11 cellular contexts compared by ENCODE assay signal in the genomic region with DNA sequence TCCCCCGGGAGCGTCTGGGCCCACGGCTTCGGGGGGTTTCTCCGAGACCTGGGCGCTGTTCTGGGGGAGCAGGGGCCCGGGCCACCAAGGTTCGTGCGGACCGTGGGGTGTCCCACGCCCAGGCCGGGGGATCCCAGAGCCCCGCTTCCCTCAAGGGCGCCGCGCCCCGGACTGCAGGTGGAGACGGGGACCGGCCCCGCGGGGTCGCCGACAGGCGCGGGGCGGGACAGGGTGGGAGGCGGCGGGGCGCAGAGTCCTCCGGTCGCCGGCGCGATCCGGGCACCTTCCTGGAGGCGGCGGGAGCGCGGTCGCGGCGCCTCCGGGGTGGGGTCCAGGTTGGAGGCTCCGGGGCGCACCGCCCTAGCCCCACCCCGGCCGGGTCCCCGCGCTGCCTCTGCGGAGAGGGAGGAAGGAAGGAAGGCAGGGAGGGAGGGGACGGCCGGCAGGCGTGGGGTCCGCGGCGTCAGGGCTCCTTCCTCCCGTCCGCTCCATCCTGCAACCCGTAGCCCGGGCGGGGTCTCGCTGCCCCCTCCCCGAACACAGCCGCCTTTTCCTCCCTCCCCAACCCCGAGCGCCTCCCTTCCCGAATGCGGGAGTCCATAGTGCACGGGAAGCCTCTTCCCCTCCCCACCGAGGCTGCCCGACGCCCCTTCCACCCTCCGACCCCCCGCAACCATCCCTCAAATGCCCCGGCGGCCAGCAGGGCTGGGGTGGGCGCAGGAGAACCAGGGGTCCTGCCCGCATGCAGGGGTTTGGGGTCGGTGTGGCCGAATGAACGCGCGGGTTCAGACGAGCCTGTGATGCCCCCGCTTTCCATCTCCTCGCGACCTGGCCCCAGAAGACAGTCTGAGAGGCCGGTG. TPM values are rescaled to one million over a fixed set of nuclear protein-coding genes. Genes with fewer than 3 reads are reported as not detected.
DNase-seq lines count a peak whose midpoint lies in the region; ATAC-seq and TF ChIP-seq lines count a peak whose summit lies in the region.
"Had no signal": no experiment of that assay in that cellular context is flagged by ENCODE, and none has a peak within 500 bp of the region (broad histone marks: within the 10 kb centered on the region; RNA-seq: fewer than 3 reads in every experiment).

No MANE protein-coding gene starts in this region.

- H3K36me3 Mint-ChIP-seq in nephron progenitor cell (ENCODE audit: low read depth) = no peaks in the 10 kb centered on the region

- H3K9me2 ChIP-seq in GM23248 (ENCODE audit: insufficient read depth) = no peaks in the 10 kb centered on the region
- no peaks in the 10 kb centered on the region for H3K9me2 ChIP-seq in OCI-LY7 (ENCODE audit: insufficient read depth, low read length)

- intact Hi-C loops in OCI-LY7 (cut with micrococcal nuclease; ENCODE audit: unreplicated experiment) = no loop called here

- H3K27me3 Mint-ChIP-seq in nephron progenitor cell (ENCODE audit: low read depth, poor library complexity) = peaks cover 83% of the 10 kb centered on the region

- no peaks in the 10 kb centered on the region for H3K4me1 ChIP-seq in HUES64 (ENCODE audit: insufficient read depth, low read length)
- H3K4me1 ChIP-seq in ectodermal cell (ENCODE audit: control insufficient read depth, insufficient read depth, low read length) = peaks cover 6% of the 10 kb centered on the region
- no peaks in the 10 kb centered on the region for H3K4me1 ChIP-seq in GM23248 (ENCODE audit: insufficient read depth)
- no peaks in the 10 kb centered on the region for H3K4me1 ChIP-seq in BE2C
- peaks cover 10% of the 10 kb centered on the region for H3K4me1 ChIP-seq in OCI-LY7 (ENCODE audit: insufficient read depth, low read length, poor library complexity, severe bottlenecking)

- H3K9ac ChIP-seq in HUES64 (ENCODE audit: low read depth, low read length) (no peak overlapping the region), GM23248 (no peak overlapping the region)

- H3K79me2 ChIP-seq in GM23248 (ENCODE audit: insufficient read depth) (peaks cover 3% of the 10 kb centered on the region), OCI-LY7 (ENCODE audit: insufficient read depth, low read depth, low read length) (peaks cover 2% of the 10 kb centered on the region; the same call in 1 of the 2 replicates)

- in situ Hi-C loops in GM23248 (cut with MboI) = no loop called here

- H3F3A ChIP-seq in GM23248 (ENCODE audit: insufficient read depth) = peaks cover 1% of the 10 kb centered on the region

- no peak overlapping the region for H3K27ac ChIP-seq in HUES64 (ENCODE audit: low read depth, low read length)
- no peak overlapping the region for H3K27ac ChIP-seq in ectodermal cell (ENCODE audit: insufficient read depth, low read depth, low read length, poor library complexity, severe bottlenecking)
- H3K27ac ChIP-seq in GM23248 = no peak overlapping the region
- H3K27ac ChIP-seq in OCI-LY7 (ENCODE audit: low read depth, low read length, poor library complexity, severe bottlenecking) = no peak overlapping the region

- TF ChIP-seq CTCF in AG09309 (IDR thresholded peaks at IDR 0.05; ENCODE audit: control insufficient read depth, insufficient read depth, low read depth, low read length, missing control alignments) = no peak
- TF ChIP-seq CTCF in nephron progenitor cell (IDR thresholded peaks at IDR 0.05) = no peak
- no peak for TF ChIP-seq CTCF in BE2C (IDR thresholded peaks at IDR 0.05; ENCODE audit: low read depth, low read length)
- TF ChIP-seq CTCF in OCI-LY7 (conservative IDR thresholded peaks at IDR 0.05; ENCODE audit: low read length) = no peak

- H3K27me3 ChIP-seq in HUES64 (ENCODE audit: insufficient read depth, low read length) (peaks cover 88% of the 10 kb centered on the region), ectodermal cell (ENCODE audit: control insufficient read depth, insufficient read depth, low read length, poor library complexity, severe bottlenecking) (peaks cover 88% of the 10 kb centered on the region), GM23248 (replicated peaks; ENCODE audit: insufficient read depth) (peaks cover 31% of the 10 kb centered on the region), BE2C (peaks cover 59% of the 10 kb centered on the region)

- CTCF ChIA-PET in OCI-LY7 (lab: Charles Lee; ENCODE audit: unreplicated experiment) = no interaction called here

- peaks cover 6% of the 10 kb centered on the region for H3K4me1 Mint-ChIP-seq in nephron progenitor cell

- DNase-seq in AG09309 (ENCODE audit: low read depth) (no peak), nephron progenitor cell (peak; percentile 26), GM23248 (no peak), BE2C (no peak), OCI-LY7 (ENCODE audit: low spot score) (no peak)
- DNase-seq: DND-41, GOT3 had no signal

- no peak for ATAC-seq in GM18519 (IDR thresholded peaks at IDR 0.05; ENCODE audit: low FRiP score, unreplicated experiment)
- ATAC-seq: mucosa of descending colon had no signal

- WGBS in HUES64 = 2% methylated on average over 89 of the region's 89 CpGs
- WGBS in ectodermal cell, 2 experiments = 3% methylated on average over 89 of the region's 89 CpGs
- 7 to 14% methylated on average over 15 to 63 of the region's 89 CpGs for WGBS in GM23248 (ENCODE audit: low coverage in 1 of 2, low lambda C conversion rate in 2 of 2, missing lambda C conversion rate in 2 of 2), 2 experiments

- no peak overlapping the region for H3K27ac Mint-ChIP-seq in nephron progenitor cell

- peak overlapping the region; percentile 63 for H3K4me3 Mint-ChIP-seq in nephron progenitor cell

- BruUV-seq in OCI-LY7 (replicated peaks; lab: Mats Ljungman, UMichigan) = no TSS peak

- no peaks in the 10 kb centered on the region for H3K9me3 ChIP-seq in HUES64 (ENCODE audit: insufficient read depth, low read depth, low read length)
- H3K9me3 ChIP-seq in ectodermal cell (ENCODE audit: control insufficient read depth, low read length) = no peaks in the 10 kb centered on the region
- no peaks in the 10 kb centered on the region for H3K9me3 ChIP-seq in GM23248 (ENCODE audit: low read depth)
- H3K9me3 ChIP-seq in BE2C = no peaks in the 10 kb centered on the region
- H3K9me3 ChIP-seq in OCI-LY7 (ENCODE audit: low read length) = no peaks in the 10 kb centered on the region
- H3K9me3 ChIP-seq: mucosa of descending colon had no signal

- peak overlapping the region; percentile 8; the same call in 1 of the 2 replicates for H3K4me3 ChIP-seq in AG09309 (ENCODE audit: control insufficient read depth, low read depth, low read length)
- peak overlapping the region; percentile 49 for H3K4me3 ChIP-seq in HUES64 (ENCODE audit: low read length)
- H3K4me3 ChIP-seq in ectodermal cell (ENCODE audit: insufficient read depth, low read depth, low read length) = peak overlapping the region; percentile 18
- no peak overlapping the region for H3K4me3 ChIP-seq in GM23248
- no peak overlapping the region for H3K4me3 ChIP-seq in BE2C (ENCODE audit: low read depth, low read length)
- no peak overlapping the region for H3K4me3 ChIP-seq in OCI-LY7 (ENCODE audit: low read depth, low read length, poor library complexity, severe bottlenecking)
- H3K4me3 ChIP-seq: mucosa of descending colon had no signal

- H4K20me1 ChIP-seq in GM23248 (ENCODE audit: insufficient read depth) (no peaks in the 10 kb centered on the region), OCI-LY7 (ENCODE audit: insufficient read depth, low read length) (no peaks in the 10 kb centered on the region)

- H3K36me3 ChIP-seq in HUES64 (ENCODE audit: insufficient read depth, low read length) (no peaks in the 10 kb centered on the region), ectodermal cell (ENCODE audit: control insufficient read depth, insufficient read depth, low read length) (no peaks in the 10 kb centered on the region), GM23248 (ENCODE audit: low read depth) (no peaks in the 10 kb centered on the region), BE2C (no peaks in the 10 kb centered on the region), OCI-LY7 (ENCODE audit: insufficient read depth, low read length) (no peaks in the 10 kb centered on the region)

- H2AFZ ChIP-seq in GM23248 (no peak overlapping the region), OCI-LY7 (ENCODE audit: low read length) (no peak overlapping the region)

- no peaks in the 10 kb centered on the region for H3K9me3 Mint-ChIP-seq in nephron progenitor cell

- H3K4me2 ChIP-seq in GM23248 (ENCODE audit: unreplicated experiment) = no peak overlapping the region
- H3K4me2 ChIP-seq in OCI-LY7 (ENCODE audit: low read length) = no peak overlapping the region

- POLR2A ChIA-PET in OCI-LY7 (lab: Charles Lee) = no interaction called here

RNA-seq across cellular contexts. Expression of a gene that starts 4.3 kb away (rescaled TPM):
- 17.0 TPM for polyA plus RNA-seq in HUES64 (2013, experiment 1 of 2)
- polyA plus RNA-seq in HUES64 (2013, experiment 2 of 2) = 20.5 TPM
- 36.2 TPM for polyA plus RNA-seq in ectodermal cell (2013, experiment 1 of 4)
- polyA plus RNA-seq in ectodermal cell (2013, experiment 2 of 4) = 37.0 TPM
- polyA plus RNA-seq in ectodermal cell (2013, experiment 3 of 4) = 27.4 TPM
- 28.7 TPM for polyA plus RNA-seq in ectodermal cell (2013, experiment 4 of 4)
- 7.7 and 8.9 TPM in 2 replicates for total RNA-seq in GM23248 (2014; rRNA removed; shearing (Covaris generic))
- polyA plus RNA-seq in GM23248 (2016; fragmentation: Nextera tagmentation; extraction: Ambion mirVana) = 5.0 and 6.3 TPM in 2 replicates
- 31.0 TPM for polyA plus RNA-seq in BE2C (2012; ENCODE audit: insufficient read depth, insufficient read length, low read depth)
- total RNA-seq in OCI-LY7 (2014; rRNA removed; shearing (Covaris generic)) = 27.8 and 30.4 TPM in 2 replicates
- 31.6 and 33.6 TPM in 2 replicates for total RNA-seq in OCI-LY7 (2022)

RNA-seq across cellular contexts. Expression of a gene that starts 21.7 kb away (rescaled TPM):
- 23.3 TPM for polyA plus RNA-seq in HUES64 (2013, experiment 1 of 2)
- 22.9 TPM for polyA plus RNA-seq in HUES64 (2013, experiment 2 of 2)
- polyA plus RNA-seq in ectodermal cell (2013, experiment 1 of 4) = 38.7 TPM
- polyA plus RNA-seq in ectodermal cell (2013, experiment 2 of 4) = 46.9 TPM
- 34.8 TPM for polyA plus RNA-seq in ectodermal cell (2013, experiment 3 of 4)
- polyA plus RNA-seq in ectodermal cell (2013, experiment 4 of 4) = 38.7 TPM
- 23.1 and 24.4 TPM in 2 replicates for total RNA-seq in GM23248 (2014; rRNA removed; shearing (Covaris generic))
- 4.4 and 4.5 TPM in 2 replicates for polyA plus RNA-seq in GM23248 (2016; fragmentation: Nextera tagmentation; extraction: Ambion mirVana)
- polyA plus RNA-seq in BE2C (2012; ENCODE audit: insufficient read depth, insufficient read length, low read depth) = 61.6 TPM
- 37.3 and 38.1 TPM in 2 replicates for total RNA-seq in OCI-LY7 (2014; rRNA removed; shearing (Covaris generic))
- 46.6 and 47.3 TPM in 2 replicates for total RNA-seq in OCI-LY7 (2022)

Comparison
In these comparisons a context has a peak if more than half of its experiments do, and no peak if none do; other contexts are left out.
1. H3K4me3 ChIP-seq: peak in AG09309 (single experiment), HUES64 (single experiment) and ectodermal cell (single experiment); none in GM23248 (single experiment), BE2C (single experiment) and OCI-LY7 (single experiment).